ENCODE assay signal across 13 cellular contexts in the genomic region with DNA sequence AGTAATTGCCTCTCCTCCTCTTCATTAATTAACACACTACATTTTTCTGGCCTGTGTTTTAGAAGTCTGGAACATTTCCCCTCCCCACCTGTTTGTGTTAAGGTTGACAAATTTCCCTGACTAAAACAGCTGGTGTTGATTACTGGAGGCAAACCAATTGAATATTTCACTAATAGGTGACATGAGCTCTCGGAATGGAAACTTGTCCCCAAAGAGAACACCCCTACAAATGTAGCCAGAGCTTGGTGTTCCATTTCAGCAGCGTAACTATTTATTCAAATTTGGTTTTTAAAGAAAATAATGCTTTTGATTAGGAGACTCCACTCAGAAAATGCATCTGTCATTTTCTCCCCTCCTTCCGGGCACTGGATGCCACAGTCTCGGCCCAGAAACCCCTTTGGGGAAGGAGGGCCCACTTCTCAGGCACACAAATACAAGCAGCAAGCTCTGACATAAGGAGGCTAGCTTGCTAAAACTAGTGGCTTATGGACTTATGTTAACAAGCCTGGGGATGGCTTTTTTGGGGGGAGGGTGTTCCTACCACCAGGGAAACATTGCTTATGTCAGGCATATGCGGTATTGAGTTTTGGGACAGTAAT. TPM values are rescaled to one million over a fixed set of nuclear protein-coding genes. Genes with fewer than 3 reads are reported as not detected.
DNase-seq lines count a peak whose midpoint lies in the region; ATAC-seq and TF ChIP-seq lines count a peak whose summit lies in the region.
"Had no signal": no experiment of that assay in that cellular context is flagged by ENCODE, and none has a peak within 500 bp of the region (broad histone marks: within the 10 kb centered on the region; RNA-seq: fewer than 3 reads in every experiment).

No MANE protein-coding gene starts in this region.

- intact Hi-C loops in left ventricle myocardium superior (cut with micrococcal nuclease) (loop anchor here (5.0 kb wide), 1 partner anchor 264 kb away; no protein-coding TSS in a partner anchor), dorsolateral prefrontal cortex (cut with DNase I) (loop anchor here in 1 of 2 donors (5.0 kb wide), 1 partner anchor 204 kb away; no protein-coding TSS in a partner anchor)

- H4K20me1 ChIP-seq in neural cell (ENCODE audit: insufficient read depth) = peaks cover 9% of the 10 kb centered on the region

- DNase-seq in right atrium auricular region (ENCODE audit: low spot score) (no peak), left ventricle myocardium superior (no peak), dorsolateral prefrontal cortex (no peak), activated gamma-delta T cell (lab: John Stamatoyannopoulos, UW) (no peak), DMS79 (lab: John Stamatoyannopoulos, UW) (no peak)
- DNase-seq in T-helper 2 cell treated with Interferon-gamma antibody and Interleukin-4, amounts not matched to agents 5 μg/mL and 100 μg/mL, for 36 hours (ENCODE audit: low spot score) = no peak
- no peak for DNase-seq in activated CD8-positive, alpha-beta memory T cell treated with anti-CD3 and anti-CD28 coated beads, Interleukin-2, amount 50 U/mL, for 4 hours
- DNase-seq: activated CD4-positive, alpha-beta memory T cell treated with anti-CD3 and anti-CD28 coated beads for 36 hours; CD4-positive, CD25-positive, alpha-beta regulatory T cell; natural killer cell; NCI-H2081 had no signal

- H3K4me1 Mint-ChIP-seq in T-helper 2 cell treated with Interferon-gamma antibody and Interleukin-4, amounts not matched to agents 5 μg/mL and 100 μg/mL, for 36 hours (ENCODE audit: low read depth) = peaks cover 6% of the 10 kb centered on the region

- H3K36me3 Mint-ChIP-seq in T-helper 2 cell treated with Interferon-gamma antibody and Interleukin-4, amounts not matched to agents 5 μg/mL and 100 μg/mL, for 36 hours (ENCODE audit: low read depth) = no peaks in the 10 kb centered on the region
- H3K36me3 Mint-ChIP-seq: activated CD4-positive, alpha-beta memory T cell treated with anti-CD3 and anti-CD28 coated beads for 36 hours; CD4-positive, CD25-positive, alpha-beta regulatory T cell; natural killer cell had no signal

- TF ChIP-seq EP300 in neural cell (conservative IDR thresholded peaks at IDR 0.05; ENCODE audit: poor library complexity, severe bottlenecking) = no peak

- TF ChIP-seq CTCF in right atrium auricular region (IDR thresholded peaks at IDR 0.05) = no peak
- TF ChIP-seq CTCF in dorsolateral prefrontal cortex (IDR thresholded peaks at IDR 0.05 in 54 of 56, conservative IDR thresholded peaks at IDR 0.05 in 2 of 56; ENCODE audit: low read depth in 1 of 56, partially characterized antibody in 56 of 56) = no peak
- no peak for TF ChIP-seq CTCF in neural cell (IDR thresholded peaks at IDR 0.05; ENCODE audit: poor library complexity, severe bottlenecking)

- H3F3A ChIP-seq in neural cell (ENCODE audit: insufficient read depth, low read length, poor library complexity, severe bottlenecking) = no peaks in the 10 kb centered on the region

- H3K4me2 ChIP-seq in neural cell (ENCODE audit: low read length) = peak overlapping the region; percentile 82

- no peak for ATAC-seq in left ventricle myocardium superior
- ATAC-seq: natural killer cell had no signal

- no peak for TF ChIP-seq RAD21 in neural cell (conservative IDR thresholded peaks at IDR 0.05)

- no peaks in the 10 kb centered on the region for H3K27me3 ChIP-seq in right atrium auricular region
- peaks cover 0 to 13% (median 0%) of the 10 kb centered on the region in 45 donors for H3K27me3 ChIP-seq in dorsolateral prefrontal cortex
- H3K27me3 ChIP-seq in neural cell (ENCODE audit: insufficient read depth, low read depth, low read length) = no peaks in the 10 kb centered on the region
- H3K27me3 ChIP-seq: SJSA1 had no signal

- H3K9me3 ChIP-seq in right atrium auricular region = no peaks in the 10 kb centered on the region
- no peaks in the 10 kb centered on the region for H3K9me3 ChIP-seq in neural cell (ENCODE audit: low read length)
- H3K9me3 ChIP-seq: SJSA1 had no signal

- no peak overlapping the region for H3K27ac Mint-ChIP-seq in T-helper 2 cell treated with Interferon-gamma antibody and Interleukin-4, amounts not matched to agents 5 μg/mL and 100 μg/mL, for 36 hours
- H3K27ac Mint-ChIP-seq: activated CD4-positive, alpha-beta memory T cell treated with anti-CD3 and anti-CD28 coated beads for 36 hours; CD4-positive, CD25-positive, alpha-beta regulatory T cell; natural killer cell had no signal

- H3K27ac ChIP-seq in right atrium auricular region = peak overlapping the region; percentile 90 to 92
- peak overlapping the region in 1 of 59 donors; percentile 7 for H3K27ac ChIP-seq in dorsolateral prefrontal cortex
- H3K27ac ChIP-seq in neural cell (ENCODE audit: low read length) = no peak overlapping the region
- H3K27ac ChIP-seq: SJSA1 had no signal

- no peak overlapping the region for H2AFZ ChIP-seq in neural cell (ENCODE audit: low read depth, low read length)

- peak overlapping the region; percentile 73 to 84 for H3K4me3 ChIP-seq in right atrium auricular region
- H3K4me3 ChIP-seq in dorsolateral prefrontal cortex = peak overlapping the region; percentile 54 to 95 (median 81)
- peak overlapping the region; percentile 89 for H3K4me3 ChIP-seq in neural cell (ENCODE audit: low read length)

- no peak overlapping the region for H3K4me3 Mint-ChIP-seq in T-helper 2 cell treated with Interferon-gamma antibody and Interleukin-4, amounts not matched to agents 5 μg/mL and 100 μg/mL, for 36 hours
- H3K4me3 Mint-ChIP-seq: activated CD4-positive, alpha-beta memory T cell treated with anti-CD3 and anti-CD28 coated beads for 36 hours had no signal

- peak overlapping the region; percentile 90 for H3K9ac ChIP-seq in neural cell (ENCODE audit: low read length)

- no peaks in the 10 kb centered on the region for H3K9me3 Mint-ChIP-seq in T-helper 2 cell treated with Interferon-gamma antibody and Interleukin-4, amounts not matched to agents 5 μg/mL and 100 μg/mL, for 36 hours
- H3K9me3 Mint-ChIP-seq: activated CD4-positive, alpha-beta memory T cell treated with anti-CD3 and anti-CD28 coated beads for 36 hours; CD4-positive, CD25-positive, alpha-beta regulatory T cell had no signal

- peaks cover 50% of the 10 kb centered on the region for H3K79me2 ChIP-seq in neural cell (replicated peaks; ENCODE audit: insufficient read depth, low read length)

- H3K9me2 ChIP-seq in neural cell (ENCODE audit: insufficient read depth, low read length) = no peaks in the 10 kb centered on the region

- H3K36me3 ChIP-seq in right atrium auricular region (no peaks in the 10 kb centered on the region), neural cell (ENCODE audit: insufficient read depth, low read length) (no peaks in the 10 kb centered on the region)

- peaks cover 0 to 14% of the 10 kb centered on the region in 2 donors for H3K4me1 ChIP-seq in right atrium auricular region

- H3K27me3 Mint-ChIP-seq in T-helper 2 cell treated with Interferon-gamma antibody and Interleukin-4, amounts not matched to agents 5 μg/mL and 100 μg/mL, for 36 hours (ENCODE audit: low read depth) = peaks cover 69% of the 10 kb centered on the region

TF ChIP-seq in neural cell, 6 proteins besides CTCF, POLR2A, EP300 and RAD21:
- TF ChIP-seq SMC3 (conservative IDR thresholded peaks at IDR 0.05; ENCODE audit: poor library complexity) (no peak), TAF1 (IDR thresholded peaks at IDR 0.05; ENCODE audit: low read depth) (no peak)
TF ChIP-seq in neural cell: peak in this region for 0.

RNA-seq across cellular contexts. Expression of gene RNF150, which starts 2.2 kb away (rescaled TPM):
- total RNA-seq in right atrium auricular region = 10 to 100 TPM; 26.2 to 34.2 TPM
- total RNA-seq in left ventricle myocardium superior = 57.1 TPM
- total RNA-seq in dorsolateral prefrontal cortex = 10 to 100 TPM; 11.8 to 47.7 (median 28.5) TPM
- 15.0 and 15.3 TPM in 2 replicates for polyA plus RNA-seq in neural cell
- polyA minus RNA-seq in neural cell = 57.9 and 74.6 TPM in 2 replicates
- total RNA-seq: activated CD4-positive, alpha-beta memory T cell treated with anti-CD3 and anti-CD28 coated beads for 36 hours had no signal
- polyA plus RNA-seq: CD4-positive, CD25-positive, alpha-beta regulatory T cell had no signal
